Comparison of ENCODE assay signal across 1 cellular context in genomic region chr4:1746265-1746691, GRCh38.
TF ChIP-seq lines count a peak whose summit lies in the region.

No MANE protein-coding gene starts in this region.

TF ChIP-seq in IMR-90, 13 proteins besides CTCF, POLR2A, EP300 and RAD21:
- no peak for TF ChIP-seq FOS (IDR thresholded peaks at IDR 0.05; ENCODE audit: low read depth, low read length)
- TF ChIP-seq, protein P1, sequence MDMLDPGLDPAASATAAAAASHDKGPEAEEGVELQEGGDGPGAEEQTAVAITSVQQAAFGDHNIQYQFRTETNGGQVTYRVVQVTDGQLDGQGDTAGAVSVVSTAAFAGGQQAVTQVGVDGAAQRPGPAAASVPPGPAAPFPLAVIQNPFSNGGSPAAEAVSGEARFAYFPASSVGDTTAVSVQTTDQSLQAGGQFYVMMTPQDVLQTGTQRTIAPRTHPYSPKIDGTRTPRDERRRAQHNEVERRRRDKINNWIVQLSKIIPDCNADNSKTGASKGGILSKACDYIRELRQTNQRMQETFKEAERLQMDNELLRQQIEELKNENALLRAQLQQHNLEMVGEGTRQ (IDR thresholded peaks at IDR 0.05; ENCODE audit: low read depth, low read length) = peak; percentile 19; the same call in 1 of the 2 replicates
- TF ChIP-seq CHD1 (IDR thresholded peaks at IDR 0.05; ENCODE audit: low read depth, low read length) = no peak
- peak; percentile 85 for TF ChIP-seq SMC3 (IDR thresholded peaks at IDR 0.05; ENCODE audit: low read depth, low read length)
- TF ChIP-seq CEBPB (IDR thresholded peaks at IDR 0.05; ENCODE audit: low read depth, low read length) = no peak
- no peak for TF ChIP-seq MAZ (IDR thresholded peaks at IDR 0.05; ENCODE audit: borderline replicate concordance, low read depth, low read length)
- no peak for TF ChIP-seq MAFK (IDR thresholded peaks at IDR 0.05; ENCODE audit: low read depth, low read length)
- TF ChIP-seq NFE2L2 (IDR thresholded peaks at IDR 0.05; ENCODE audit: low read depth, low read length) = no peak
- no peak for TF ChIP-seq BHLHE40 (IDR thresholded peaks at IDR 0.05; ENCODE audit: low read depth, low read length)
- TF ChIP-seq RCOR1 (IDR thresholded peaks at IDR 0.05; ENCODE audit: insufficient replicate concordance, low read length) = no peak
